ENCODE assay signal across 2 cellular contexts in the genomic region with DNA sequence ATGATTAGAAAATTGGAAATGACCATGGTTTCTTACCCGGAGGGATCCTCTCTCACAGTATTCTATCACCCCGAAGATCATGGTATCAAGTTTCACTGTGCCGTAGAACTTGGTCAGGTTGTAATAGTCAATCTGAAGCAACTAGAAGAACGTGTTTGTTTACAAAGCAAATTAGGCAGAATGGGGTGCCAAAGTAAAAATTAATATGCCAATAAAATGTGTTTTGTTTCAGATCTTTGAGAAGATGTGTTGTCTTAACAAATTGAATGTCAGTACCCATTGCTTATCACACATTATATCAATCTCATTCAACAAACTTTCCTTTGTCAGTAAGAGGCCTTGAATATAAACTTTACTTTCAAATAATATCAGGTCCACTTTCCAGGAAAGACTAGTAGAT.
TF ChIP-seq lines count a peak whose summit lies in the region.

No MANE protein-coding gene starts in this region.

TF ChIP-seq in GM23338, 12 proteins besides CTCF, POLR2A, EP300 and RAD21 (continued from another document):
- TF ChIP-seq, protein P1, sequence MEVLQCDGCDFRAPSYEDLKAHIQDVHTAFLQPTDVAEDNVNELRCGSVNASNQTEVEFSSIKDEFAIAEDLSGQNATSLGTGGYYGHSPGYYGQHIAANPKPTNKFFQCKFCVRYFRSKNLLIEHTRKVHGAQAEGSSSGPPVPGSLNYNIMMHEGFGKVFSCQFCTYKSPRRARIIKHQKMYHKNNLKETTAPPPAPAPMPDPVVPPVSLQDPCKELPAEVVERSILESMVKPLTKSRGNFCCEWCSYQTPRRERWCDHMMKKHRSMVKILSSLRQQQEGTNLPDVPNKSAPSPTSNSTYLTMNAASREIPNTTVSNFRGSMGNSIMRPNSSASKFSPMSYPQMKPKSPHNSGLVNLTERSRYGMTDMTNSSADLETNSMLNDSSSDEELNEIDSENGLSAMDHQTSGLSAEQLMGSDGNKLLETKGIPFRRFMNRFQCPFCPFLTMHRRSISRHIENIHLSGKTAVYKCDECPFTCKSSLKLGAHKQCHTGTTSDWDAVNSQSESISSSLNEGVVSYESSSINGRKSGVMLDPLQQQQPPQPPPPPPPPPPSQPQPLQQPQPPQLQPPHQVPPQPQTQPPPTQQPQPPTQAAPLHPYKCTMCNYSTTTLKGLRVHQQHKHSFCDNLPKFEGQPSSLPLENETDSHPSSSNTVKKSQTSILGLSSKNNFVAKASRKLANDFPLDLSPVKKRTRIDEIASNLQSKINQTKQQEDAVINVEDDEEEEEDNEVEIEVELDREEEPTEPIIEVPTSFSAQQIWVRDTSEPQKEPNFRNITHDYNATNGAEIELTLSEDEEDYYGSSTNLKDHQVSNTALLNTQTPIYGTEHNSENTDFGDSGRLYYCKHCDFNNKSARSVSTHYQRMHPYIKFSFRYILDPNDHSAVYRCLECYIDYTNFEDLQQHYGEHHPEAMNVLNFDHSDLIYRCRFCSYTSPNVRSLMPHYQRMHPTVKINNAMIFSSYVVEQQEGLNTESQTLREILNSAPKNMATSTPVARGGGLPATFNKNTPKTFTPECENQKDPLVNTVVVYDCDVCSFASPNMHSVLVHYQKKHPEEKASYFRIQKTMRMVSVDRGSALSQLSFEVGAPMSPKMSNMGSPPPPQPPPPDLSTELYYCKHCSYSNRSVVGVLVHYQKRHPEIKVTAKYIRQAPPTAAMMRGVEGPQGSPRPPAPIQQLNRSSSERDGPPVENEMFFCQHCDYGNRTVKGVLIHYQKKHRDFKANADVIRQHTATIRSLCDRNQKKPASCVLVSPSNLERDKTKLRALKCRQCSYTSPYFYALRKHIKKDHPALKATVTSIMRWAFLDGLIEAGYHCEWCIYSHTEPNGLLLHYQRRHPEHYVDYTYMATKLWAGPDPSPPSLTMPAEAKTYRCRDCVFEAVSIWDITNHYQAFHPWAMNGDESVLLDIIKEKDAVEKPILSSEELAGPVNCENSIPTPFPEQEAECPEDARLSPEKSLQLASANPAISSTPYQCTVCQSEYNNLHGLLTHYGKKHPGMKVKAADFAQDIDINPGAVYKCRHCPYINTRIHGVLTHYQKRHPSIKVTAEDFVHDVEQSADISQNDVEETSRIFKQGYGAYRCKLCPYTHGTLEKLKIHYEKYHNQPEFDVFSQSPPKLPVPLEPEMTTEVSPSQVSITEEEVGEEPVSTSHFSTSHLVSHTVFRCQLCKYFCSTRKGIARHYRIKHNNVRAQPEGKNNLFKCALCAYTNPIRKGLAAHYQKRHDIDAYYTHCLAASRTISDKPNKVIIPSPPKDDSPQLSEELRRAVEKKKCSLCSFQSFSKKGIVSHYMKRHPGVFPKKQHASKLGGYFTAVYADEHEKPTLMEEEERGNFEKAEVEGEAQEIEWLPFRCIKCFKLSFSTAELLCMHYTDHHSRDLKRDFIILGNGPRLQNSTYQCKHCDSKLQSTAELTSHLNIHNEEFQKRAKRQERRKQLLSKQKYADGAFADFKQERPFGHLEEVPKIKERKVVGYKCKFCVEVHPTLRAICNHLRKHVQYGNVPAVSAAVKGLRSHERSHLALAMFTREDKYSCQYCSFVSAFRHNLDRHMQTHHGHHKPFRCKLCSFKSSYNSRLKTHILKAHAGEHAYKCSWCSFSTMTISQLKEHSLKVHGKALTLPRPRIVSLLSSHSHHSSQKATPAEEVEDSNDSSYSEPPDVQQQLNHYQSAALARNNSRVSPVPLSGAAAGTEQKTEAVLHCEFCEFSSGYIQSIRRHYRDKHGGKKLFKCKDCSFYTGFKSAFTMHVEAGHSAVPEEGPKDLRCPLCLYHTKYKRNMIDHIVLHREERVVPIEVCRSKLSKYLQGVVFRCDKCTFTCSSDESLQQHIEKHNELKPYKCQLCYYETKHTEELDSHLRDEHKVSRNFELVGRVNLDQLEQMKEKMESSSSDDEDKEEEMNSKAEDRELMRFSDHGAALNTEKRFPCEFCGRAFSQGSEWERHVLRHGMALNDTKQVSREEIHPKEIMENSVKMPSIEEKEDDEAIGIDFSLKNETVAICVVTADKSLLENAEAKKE (CRISPR knock-in tag; IDR thresholded peaks at IDR 0.05): no peak
- TF ChIP-seq EZH2phosphoT487 (IDR thresholded peaks at IDR 0.05; ENCODE audit: unreplicated experiment): no peak
- TF ChIP-seq ZNF114 (CRISPR knock-in tag; IDR thresholded peaks at IDR 0.05): no peak
- no peak for TF ChIP-seq POLR2AphosphoS5 (IDR thresholded peaks at IDR 0.05; ENCODE audit: low read depth)
- no peak for TF ChIP-seq JUNB (IDR thresholded peaks at IDR 0.05; ENCODE audit: unreplicated experiment)
- TF ChIP-seq EZH2 (IDR thresholded peaks at IDR 0.05; ENCODE audit: low read depth, unreplicated experiment): no peak

TF ChIP-seq in HEK293, 187 proteins besides CTCF, POLR2A, EP300 and RAD21:
- TF ChIP-seq, protein P2, sequence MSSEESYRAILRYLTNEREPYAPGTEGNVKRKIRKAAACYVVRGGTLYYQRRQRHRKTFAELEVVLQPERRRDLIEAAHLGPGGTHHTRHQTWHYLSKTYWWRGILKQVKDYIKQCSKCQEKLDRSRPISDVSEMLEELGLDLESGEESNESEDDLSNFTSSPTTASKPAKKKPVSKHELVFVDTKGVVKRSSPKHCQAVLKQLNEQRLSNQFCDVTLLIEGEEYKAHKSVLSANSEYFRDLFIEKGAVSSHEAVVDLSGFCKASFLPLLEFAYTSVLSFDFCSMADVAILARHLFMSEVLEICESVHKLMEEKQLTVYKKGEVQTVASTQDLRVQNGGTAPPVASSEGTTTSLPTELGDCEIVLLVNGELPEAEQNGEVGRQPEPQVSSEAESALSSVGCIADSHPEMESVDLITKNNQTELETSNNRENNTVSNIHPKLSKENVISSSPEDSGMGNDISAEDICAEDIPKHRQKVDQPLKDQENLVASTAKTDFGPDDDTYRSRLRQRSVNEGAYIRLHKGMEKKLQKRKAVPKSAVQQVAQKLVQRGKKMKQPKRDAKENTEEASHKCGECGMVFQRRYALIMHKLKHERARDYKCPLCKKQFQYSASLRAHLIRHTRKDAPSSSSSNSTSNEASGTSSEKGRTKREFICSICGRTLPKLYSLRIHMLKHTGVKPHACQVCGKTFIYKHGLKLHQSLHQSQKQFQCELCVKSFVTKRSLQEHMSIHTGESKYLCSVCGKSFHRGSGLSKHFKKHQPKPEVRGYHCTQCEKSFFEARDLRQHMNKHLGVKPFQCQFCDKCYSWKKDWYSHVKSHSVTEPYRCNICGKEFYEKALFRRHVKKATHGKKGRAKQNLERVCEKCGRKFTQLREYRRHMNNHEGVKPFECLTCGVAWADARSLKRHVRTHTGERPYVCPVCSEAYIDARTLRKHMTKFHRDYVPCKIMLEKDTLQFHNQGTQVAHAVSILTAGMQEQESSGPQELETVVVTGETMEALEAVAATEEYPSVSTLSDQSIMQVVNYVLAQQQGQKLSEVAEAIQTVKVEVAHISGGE (tag by site-specific recombination; conservative IDR thresholded peaks at IDR 0.05; ENCODE audit: low read depth): no peak
- TF ChIP-seq ZNF394 (tag by site-specific recombination; IDR thresholded peaks at IDR 0.05; ENCODE audit: borderline replicate concordance) (no peak), ZNF248 (tag by site-specific recombination; IDR thresholded peaks at IDR 0.05) (no peak), ZNF654 (tag by site-specific recombination; IDR thresholded peaks at IDR 0.05; ENCODE audit: low read depth) (no peak), ZNF510 (tag by site-specific recombination; IDR thresholded peaks at IDR 0.05; ENCODE audit: insufficient replicate concordance) (peak; percentile 44), ZNF623 (tag by site-specific recombination; IDR thresholded peaks at IDR 0.05) (no peak), ZEB2 (tag by site-specific recombination; IDR thresholded peaks at IDR 0.05) (no peak), ZNF830 (tag by site-specific recombination; IDR thresholded peaks at IDR 0.05; ENCODE audit: low read depth) (no peak), ZNF664 (tag by site-specific recombination; IDR thresholded peaks at IDR 0.05) (no peak), ZNF302 (tag by site-specific recombination; IDR thresholded peaks at IDR 0.05; ENCODE audit: low read depth) (no peak), ZNF585B (tag by site-specific recombination; IDR thresholded peaks at IDR 0.05) (no peak), TCF7L2 (IDR thresholded peaks at IDR 0.05; ENCODE audit: borderline replicate concordance, low read depth, low read length) (0 out of 2 replicates have a peak, but pooled peaks have one; percentile 26), ZNF311 (tag by site-specific recombination; IDR thresholded peaks at IDR 0.05; ENCODE audit: borderline replicate concordance) (no peak), ZNF132 (tag by site-specific recombination; IDR thresholded peaks at IDR 0.05; ENCODE audit: borderline replicate concordance) (no peak)
- TF ChIP-seq, protein P3, sequence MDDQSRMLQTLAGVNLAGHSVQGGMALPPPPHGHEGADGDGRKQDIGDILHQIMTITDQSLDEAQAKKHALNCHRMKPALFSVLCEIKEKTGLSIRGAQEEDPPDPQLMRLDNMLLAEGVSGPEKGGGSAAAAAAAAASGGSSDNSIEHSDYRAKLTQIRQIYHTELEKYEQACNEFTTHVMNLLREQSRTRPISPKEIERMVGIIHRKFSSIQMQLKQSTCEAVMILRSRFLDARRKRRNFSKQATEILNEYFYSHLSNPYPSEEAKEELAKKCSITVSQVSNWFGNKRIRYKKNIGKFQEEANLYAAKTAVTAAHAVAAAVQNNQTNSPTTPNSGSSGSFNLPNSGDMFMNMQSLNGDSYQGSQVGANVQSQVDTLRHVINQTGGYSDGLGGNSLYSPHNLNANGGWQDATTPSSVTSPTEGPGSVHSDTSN (CRISPR knock-in tag; IDR thresholded peaks at IDR 0.05): no peak
- TF ChIP-seq, protein P4, sequence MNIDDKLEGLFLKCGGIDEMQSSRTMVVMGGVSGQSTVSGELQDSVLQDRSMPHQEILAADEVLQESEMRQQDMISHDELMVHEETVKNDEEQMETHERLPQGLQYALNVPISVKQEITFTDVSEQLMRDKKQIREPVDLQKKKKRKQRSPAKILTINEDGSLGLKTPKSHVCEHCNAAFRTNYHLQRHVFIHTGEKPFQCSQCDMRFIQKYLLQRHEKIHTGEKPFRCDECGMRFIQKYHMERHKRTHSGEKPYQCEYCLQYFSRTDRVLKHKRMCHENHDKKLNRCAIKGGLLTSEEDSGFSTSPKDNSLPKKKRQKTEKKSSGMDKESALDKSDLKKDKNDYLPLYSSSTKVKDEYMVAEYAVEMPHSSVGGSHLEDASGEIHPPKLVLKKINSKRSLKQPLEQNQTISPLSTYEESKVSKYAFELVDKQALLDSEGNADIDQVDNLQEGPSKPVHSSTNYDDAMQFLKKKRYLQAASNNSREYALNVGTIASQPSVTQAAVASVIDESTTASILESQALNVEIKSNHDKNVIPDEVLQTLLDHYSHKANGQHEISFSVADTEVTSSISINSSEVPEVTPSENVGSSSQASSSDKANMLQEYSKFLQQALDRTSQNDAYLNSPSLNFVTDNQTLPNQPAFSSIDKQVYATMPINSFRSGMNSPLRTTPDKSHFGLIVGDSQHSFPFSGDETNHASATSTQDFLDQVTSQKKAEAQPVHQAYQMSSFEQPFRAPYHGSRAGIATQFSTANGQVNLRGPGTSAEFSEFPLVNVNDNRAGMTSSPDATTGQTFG (tag by site-specific recombination; IDR thresholded peaks at IDR 0.05; ENCODE audit: borderline replicate concordance): no peak
- TF ChIP-seq, protein P5, sequence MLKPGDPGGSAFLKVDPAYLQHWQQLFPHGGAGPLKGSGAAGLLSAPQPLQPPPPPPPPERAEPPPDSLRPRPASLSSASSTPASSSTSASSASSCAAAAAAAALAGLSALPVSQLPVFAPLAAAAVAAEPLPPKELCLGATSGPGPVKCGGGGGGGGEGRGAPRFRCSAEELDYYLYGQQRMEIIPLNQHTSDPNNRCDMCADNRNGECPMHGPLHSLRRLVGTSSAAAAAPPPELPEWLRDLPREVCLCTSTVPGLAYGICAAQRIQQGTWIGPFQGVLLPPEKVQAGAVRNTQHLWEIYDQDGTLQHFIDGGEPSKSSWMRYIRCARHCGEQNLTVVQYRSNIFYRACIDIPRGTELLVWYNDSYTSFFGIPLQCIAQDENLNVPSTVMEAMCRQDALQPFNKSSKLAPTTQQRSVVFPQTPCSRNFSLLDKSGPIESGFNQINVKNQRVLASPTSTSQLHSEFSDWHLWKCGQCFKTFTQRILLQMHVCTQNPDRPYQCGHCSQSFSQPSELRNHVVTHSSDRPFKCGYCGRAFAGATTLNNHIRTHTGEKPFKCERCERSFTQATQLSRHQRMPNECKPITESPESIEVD (tag by site-specific recombination; IDR thresholded peaks at IDR 0.05): 0 out of 2 replicates have a peak, but pooled peaks have one; percentile 12
- TF ChIP-seq, protein P6, sequence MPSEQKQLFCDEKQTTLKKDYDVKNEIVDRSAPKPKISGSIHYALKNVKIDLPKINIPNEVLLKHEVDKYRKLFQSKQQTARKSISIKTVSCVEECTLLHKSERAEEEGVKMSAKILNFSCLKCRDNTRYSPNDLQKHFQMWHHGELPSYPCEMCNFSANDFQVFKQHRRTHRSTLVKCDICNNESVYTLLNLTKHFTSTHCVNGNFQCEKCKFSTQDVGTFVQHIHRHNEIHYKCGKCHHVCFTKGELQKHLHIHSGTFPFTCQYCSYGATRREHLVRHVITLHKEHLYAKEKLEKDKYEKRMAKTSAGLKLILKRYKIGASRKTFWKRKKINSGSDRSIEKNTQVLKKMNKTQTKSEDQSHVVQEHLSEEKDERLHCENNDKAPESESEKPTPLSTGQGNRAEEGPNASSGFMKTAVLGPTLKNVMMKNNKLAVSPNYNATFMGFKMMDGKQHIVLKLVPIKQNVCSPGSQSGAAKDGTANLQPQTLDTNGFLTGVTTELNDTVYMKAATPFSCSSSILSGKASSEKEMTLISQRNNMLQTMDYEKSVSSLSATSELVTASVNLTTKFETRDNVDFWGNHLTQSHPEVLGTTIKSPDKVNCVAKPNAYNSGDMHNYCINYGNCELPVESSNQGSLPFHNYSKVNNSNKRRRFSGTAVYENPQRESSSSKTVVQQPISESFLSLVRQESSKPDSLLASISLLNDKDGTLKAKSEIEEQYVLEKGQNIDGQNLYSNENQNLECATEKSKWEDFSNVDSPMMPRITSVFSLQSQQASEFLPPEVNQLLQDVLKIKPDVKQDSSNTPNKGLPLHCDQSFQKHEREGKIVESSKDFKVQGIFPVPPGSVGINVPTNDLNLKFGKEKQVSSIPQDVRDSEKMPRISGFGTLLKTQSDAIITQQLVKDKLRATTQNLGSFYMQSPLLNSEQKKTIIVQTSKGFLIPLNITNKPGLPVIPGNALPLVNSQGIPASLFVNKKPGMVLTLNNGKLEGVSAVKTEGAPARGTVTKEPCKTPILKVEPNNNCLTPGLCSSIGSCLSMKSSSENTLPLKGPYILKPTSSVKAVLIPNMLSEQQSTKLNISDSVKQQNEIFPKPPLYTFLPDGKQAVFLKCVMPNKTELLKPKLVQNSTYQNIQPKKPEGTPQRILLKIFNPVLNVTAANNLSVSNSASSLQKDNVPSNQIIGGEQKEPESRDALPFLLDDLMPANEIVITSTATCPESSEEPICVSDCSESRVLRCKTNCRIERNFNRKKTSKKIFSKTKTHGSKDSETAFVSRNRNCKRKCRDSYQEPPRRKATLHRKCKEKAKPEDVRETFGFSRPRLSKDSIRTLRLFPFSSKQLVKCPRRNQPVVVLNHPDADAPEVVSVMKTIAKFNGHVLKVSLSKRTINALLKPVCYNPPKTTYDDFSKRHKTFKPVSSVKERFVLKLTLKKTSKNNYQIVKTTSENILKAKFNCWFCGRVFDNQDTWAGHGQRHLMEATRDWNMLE (tag by site-specific recombination; conservative IDR thresholded peaks at IDR 0.05; ENCODE audit: low read depth): no peak
- TF ChIP-seq, protein P7, sequence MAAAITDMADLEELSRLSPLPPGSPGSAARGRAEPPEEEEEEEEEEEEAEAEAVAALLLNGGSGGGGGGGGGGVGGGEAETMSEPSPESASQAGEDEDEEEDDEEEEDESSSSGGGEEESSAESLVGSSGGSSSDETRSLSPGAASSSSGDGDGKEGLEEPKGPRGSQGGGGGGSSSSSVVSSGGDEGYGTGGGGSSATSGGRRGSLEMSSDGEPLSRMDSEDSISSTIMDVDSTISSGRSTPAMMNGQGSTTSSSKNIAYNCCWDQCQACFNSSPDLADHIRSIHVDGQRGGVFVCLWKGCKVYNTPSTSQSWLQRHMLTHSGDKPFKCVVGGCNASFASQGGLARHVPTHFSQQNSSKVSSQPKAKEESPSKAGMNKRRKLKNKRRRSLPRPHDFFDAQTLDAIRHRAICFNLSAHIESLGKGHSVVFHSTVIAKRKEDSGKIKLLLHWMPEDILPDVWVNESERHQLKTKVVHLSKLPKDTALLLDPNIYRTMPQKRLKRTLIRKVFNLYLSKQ (tag by site-specific recombination; IDR thresholded peaks at IDR 0.05; ENCODE audit: borderline replicate concordance): no peak
